Comparison of ENCODE assay signal across 36 cellular contexts in the genomic region with DNA sequence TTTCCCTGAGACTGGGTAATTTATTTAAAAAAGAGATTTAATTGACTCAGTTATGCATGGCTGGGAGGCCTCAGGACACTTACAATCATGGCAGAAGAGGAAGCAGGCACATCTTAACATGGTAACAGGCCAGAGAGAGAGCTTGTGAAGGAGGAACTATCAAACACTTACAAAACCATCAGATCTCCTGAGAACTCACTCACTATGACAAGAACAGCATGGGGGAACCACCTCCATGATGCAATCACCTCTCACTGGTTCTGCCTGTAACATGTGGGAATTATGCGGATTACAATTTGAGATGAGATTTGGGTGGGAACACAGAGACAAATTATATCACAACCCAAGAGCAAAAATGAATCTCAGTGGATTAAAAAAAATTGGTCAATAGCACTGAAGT.
"Had no signal": no experiment of that assay in that cellular context is flagged by ENCODE, and none has a peak within 500 bp of the region (broad histone marks: within the 10 kb centered on the region; RNA-seq: fewer than 3 reads in every experiment).

No MANE protein-coding gene starts in this region.

- H2AFZ ChIP-seq: PC-9 had no signal

- H3K27ac ChIP-seq: KMS-11, PC-9, RWPE1, SJCRH30, SK-N-MC had no signal

- H3K27ac Mint-ChIP-seq: T-cell had no signal

- H3K9ac ChIP-seq: KMS-11 had no signal

- H3K27me3 ChIP-seq: MG63, SJCRH30 had no signal

- H3K4me3 ChIP-seq: MG63, PC-9, SJCRH30, SK-N-MC had no signal

- H3K4me1 Mint-ChIP-seq: T-cell had no signal

- H3K4me2 ChIP-seq: KMS-11, PC-9 had no signal

- H3K36me3 ChIP-seq: MG63, SJCRH30 had no signal

- H3K4me1 ChIP-seq: SJCRH30 had no signal

- H3K36me3 Mint-ChIP-seq: T-cell had no signal

- ATAC-seq: Panc1, Right ventricle myocardium inferior, SK-N-SH treated with all-trans-retinoic acid at 6 μM for 48 hours, T-cell had no signal

- DNase-seq: Kasumi-1, KBM-7, MG63, MV-4-11, NCI-H1048, NCI-H1092 treated with DMSO at 0.1 percent for 48 hours, NCI-H1105 treated with DMSO at 0.1 percent for 48 hours, NCI-H1417, NCI-H1436, NCI-H146, NCI-H1694, NCI-H187, NCI-H1930, NCI-H2029 treated with DMSO at 0.1 percent for 48 hours, NCI-H2081 treated with DMSO at 0.1 percent for 48 hours, NCI-H2107, NCI-H2171, NCI-H226, NCI-H446 treated with DMSO at 0.1 percent for 48 hours, NCI-H510A, NCI-H524, NCI-H526, NCI-H69, NCI-H748 treated with DMSO at 0.1 percent for 48 hours, NCI-H82, PC-9, SHP77, SIG-M5, SJCRH30, T-cell had no signal

- H3K9me3 ChIP-seq: MG63, SJCRH30 had no signal

- H3K27me3 Mint-ChIP-seq: T-cell had no signal

- H3K4me3 Mint-ChIP-seq: T-cell had no signal
